In genomic region chr2:220129427-220129826, GRCh38 we compare ENCODE assay signal across 24 cellular contexts.
"Had no signal": no experiment of that assay in that cellular context is flagged by ENCODE, and none has a peak within 500 bp of the region (broad histone marks: within the 10 kb centered on the region; RNA-seq: fewer than 3 reads in every experiment).

No MANE protein-coding gene starts in this region.

- H3K9me3 ChIP-seq: mucosa of descending colon, neutrophil, testis, transverse colon had no signal

- H3K4me3 ChIP-seq: left ventricle myocardium inferior, mucosa of descending colon, ovary, skin epidermis, testis, transverse colon had no signal

- H3K27ac ChIP-seq: left ventricle myocardium inferior, neutrophil, ovary, skin epidermis, testis, transverse colon had no signal

- H3K4me1 ChIP-seq: left ventricle myocardium inferior, testis, transverse colon had no signal

- H3K4me1 Mint-ChIP-seq: activated CD4-positive, alpha-beta T cell treated with anti-CD3 and anti-CD28 coated beads for 36 hours had no signal

- H3K27ac Mint-ChIP-seq: activated CD4-positive, alpha-beta T cell treated with anti-CD3 and anti-CD28 coated beads for 36 hours; effector memory CD8-positive, alpha-beta T cell; natural killer cell treated with Interleukin-12 subunit alpha and Interleukin-12 subunit beta and Interleukin-15 and Interleukin-18, amount 100 ng/mL, for 72 hours; progenitor cell of endocrine pancreas had no signal

- ATAC-seq: activated CD4-positive, alpha-beta T cell treated with anti-CD3 and anti-CD28 coated beads for 36 hours; effector memory CD8-positive, alpha-beta T cell; mucosa of descending colon; natural killer cell treated with Interleukin-12 subunit alpha and Interleukin-12 subunit beta and Interleukin-15 and Interleukin-18, amount 100 ng/mL, for 72 hours; sciatic nerve; stimulated activated naive CD8-positive, alpha-beta T cell treated with anti-CD3 and anti-CD28 coated beads, Interleukin-15, Interleukin-2, amounts not matched to agents 100 U/mL and 50 U/mL, for 24 hours had no signal

- H3K4me3 Mint-ChIP-seq: activated CD4-positive, alpha-beta T cell treated with anti-CD3 and anti-CD28 coated beads for 36 hours; effector memory CD8-positive, alpha-beta T cell; natural killer cell treated with Interleukin-12 subunit alpha and Interleukin-12 subunit beta and Interleukin-15 and Interleukin-18, amount 100 ng/mL, for 72 hours had no signal

- H3K27me3 Mint-ChIP-seq: activated CD4-positive, alpha-beta T cell treated with anti-CD3 and anti-CD28 coated beads for 36 hours; effector memory CD8-positive, alpha-beta T cell; natural killer cell treated with Interleukin-12 subunit alpha and Interleukin-12 subunit beta and Interleukin-15 and Interleukin-18, amount 100 ng/mL, for 72 hours; progenitor cell of endocrine pancreas had no signal

- H3K36me3 ChIP-seq: left ventricle myocardium inferior, neutrophil, ovary, transverse colon had no signal

- H3K27me3 ChIP-seq: neutrophil, ovary, testis, transverse colon had no signal

- DNase-seq: activated CD4-positive, alpha-beta T cell treated with anti-CD3 and anti-CD28 coated beads for 36 hours; activated CD4-positive, CD25-positive, alpha-beta regulatory T cell; activated CD8-positive, alpha-beta memory T cell treated with anti-CD3 and anti-CD28 coated beads for 24 hours; activated effector memory CD4-positive, alpha-beta T cell treated with anti-CD3 and anti-CD28 coated beads, Interleukin-2, amount 50 U/mL, for 16 hours; activated naive CD4-positive, alpha-beta T cell treated with anti-CD3 and anti-CD28 coated beads, Interleukin-2, amount 50 U/mL, for 16 hours; amniotic stem cell; caudate nucleus; cortex of kidney; effector memory CD8-positive, alpha-beta T cell; erythroblast; head of caudate nucleus; left ventricle myocardium inferior; mucosa of descending colon; ovary; stimulated activated CD4-positive, alpha-beta T cell treated with anti-CD3 and anti-CD28 coated beads, Interleukin-12 subunit alpha, Interleukin-12 subunit beta, amount 100 ng/mL, for 4 hours; stimulated activated CD4-positive, alpha-beta T cell treated with anti-CD3 and anti-CD28 coated beads, Interleukin-4, amount 100 ng/mL, for 1 hour; stimulated activated naive CD8-positive, alpha-beta T cell treated with anti-CD3 and anti-CD28 coated beads, Interleukin-15, Interleukin-2, amounts not matched to agents 100 U/mL and 50 U/mL, for 24 hours; testis; transverse colon had no signal

- H3K36me3 Mint-ChIP-seq: natural killer cell treated with Interleukin-12 subunit alpha and Interleukin-12 subunit beta and Interleukin-15 and Interleukin-18, amount 100 ng/mL, for 72 hours had no signal
